15 cellular contexts compared by ENCODE assay signal in genomic region chr2:195532255-195532627, GRCh38.
A peak's percentile ranks its signal among the peaks of the same experiment; 100 is the strongest.
DNase-seq lines count a peak whose midpoint lies in the region; ATAC-seq and TF ChIP-seq lines count a peak whose summit lies in the region.
"Had no signal": no experiment of that assay in that cellular context is flagged by ENCODE, and none has a peak within 500 bp of the region (broad histone marks: within the 10 kb centered on the region; RNA-seq: fewer than 3 reads in every experiment).

No MANE protein-coding gene starts in this region.

- POLR2A ChIA-PET in T-cell (lab: Charles Lee), result interaction anchor here (0.6 to 4.9 kb wide), 7 partner anchors 29 to 1395 kb away, joined by 3 to 37 read pairs (median 4); partner anchors contain the start of gene SLC39A10 (in 1 of the 2)

- 95 to 100% methylated on average over 1 of the region's 1 CpG for WGBS in heart right ventricle, 2 donors

- intact Hi-C loops in heart right ventricle (cut with DNase I) (no loop called here), tibial artery (cut with DNase I; ENCODE audit: low total_unique reads) (no loop called here)

- CTCF ChIA-PET in T-cell (lab: Charles Lee), result interaction anchor here (2.0 to 4.1 kb wide), 6 partner anchors 28 to 134 kb away, joined by 7 to 41 read pairs (median 20); partner anchors contain the start of gene SLC39A10 (in 1 of the 2)

- peak overlapping the region; percentile 82 to 84 (median 84) for H3K4me3 Mint-ChIP-seq in T-cell
- H3K4me3 Mint-ChIP-seq: endodermal cell had no signal

- no peak for DNase-seq in cardiac muscle cell (ENCODE audit: low read depth in 1 of 2, low spot score in 1 of 2)
- no peak for DNase-seq in heart right ventricle
- no peak for DNase-seq in T-cell
- DNase-seq in fibroblast of peridontal ligament (ENCODE audit: extremely low read depth), result peak; percentile 16
- DNase-seq in tibial artery, result no peak
- DNase-seq in NCI-H1417 (lab: John Stamatoyannopoulos, UW), result no peak
- no peak for DNase-seq in SJCRH30
- DNase-seq: anterior cingulate cortex, endodermal cell, H7, head of caudate nucleus, NCI-H226, upper lobe of right lung, WERI-Rb-1 had no signal

- H3K4me1 ChIP-seq in cardiac muscle cell (ENCODE audit: low read depth) (peaks cover 41% of the 10 kb centered on the region), heart right ventricle (peaks cover 0 to 57% (median 9%) of the 10 kb centered on the region in 9 donors), tibial artery (peaks cover 0 to 43% (median 15%) of the 10 kb centered on the region in 4 donors), SJCRH30 (no peaks in the 10 kb centered on the region)

- H3K27me3 Mint-ChIP-seq in T-cell, result no peaks in the 10 kb centered on the region

- ATAC-seq in heart right ventricle (no peak), T-cell (replicated peaks in 1 of 4) (no peak), HG03280 (IDR thresholded peaks at IDR 0.05; ENCODE audit: unreplicated experiment) (no peak)

- H3K9me3 ChIP-seq in cardiac muscle cell (ENCODE audit: low read depth), result no peaks in the 10 kb centered on the region
- no peaks in the 10 kb centered on the region for H3K9me3 ChIP-seq in heart right ventricle
- no peaks in the 10 kb centered on the region for H3K9me3 ChIP-seq in tibial artery
- no peaks in the 10 kb centered on the region for H3K9me3 ChIP-seq in SJCRH30 (replicated peaks)
- H3K9me3 ChIP-seq: upper lobe of right lung had no signal

- H3K27ac ChIP-seq in cardiac muscle cell, result peak overlapping the region; percentile 80
- H3K27ac ChIP-seq in heart right ventricle, result peak overlapping the region in 1 of 10 donors; percentile 84
- H3K27ac ChIP-seq in tibial artery, result peak overlapping the region; percentile 68 to 73
- H3K27ac ChIP-seq in SJCRH30, result no peak overlapping the region
- H3K27ac ChIP-seq: upper lobe of right lung, WERI-Rb-1 had no signal

- no peaks in the 10 kb centered on the region for H3K36me3 Mint-ChIP-seq in T-cell

- no peaks in the 10 kb centered on the region for H3K36me3 ChIP-seq in cardiac muscle cell
- no peaks in the 10 kb centered on the region for H3K36me3 ChIP-seq in heart right ventricle
- H3K36me3 ChIP-seq in tibial artery, result no peaks in the 10 kb centered on the region
- H3K36me3 ChIP-seq in SJCRH30, result no peaks in the 10 kb centered on the region
- H3K36me3 ChIP-seq: upper lobe of right lung, WERI-Rb-1 had no signal

- H3K27ac Mint-ChIP-seq in T-cell, result peak overlapping the region; percentile 100
- H3K27ac Mint-ChIP-seq: endodermal cell had no signal

- peaks cover 66 to 72% (median 67%) of the 10 kb centered on the region in 3 donors for H3K4me1 Mint-ChIP-seq in T-cell

- no peaks in the 10 kb centered on the region for H3K9me3 Mint-ChIP-seq in T-cell
- H3K9me3 Mint-ChIP-seq: endodermal cell had no signal

- H3K27me3 ChIP-seq in cardiac muscle cell, result no peaks in the 10 kb centered on the region
- H3K27me3 ChIP-seq in heart right ventricle, result no peaks in the 10 kb centered on the region
- H3K27me3 ChIP-seq in tibial artery, result no peaks in the 10 kb centered on the region
- H3K27me3 ChIP-seq in SJCRH30, result no peaks in the 10 kb centered on the region
- H3K27me3 ChIP-seq: upper lobe of right lung had no signal

- H3K4me3 ChIP-seq in cardiac muscle cell, result no peak overlapping the region
- H3K4me3 ChIP-seq in heart right ventricle, result peak overlapping the region in 2 of 10 donors; percentile 19 to 35
- H3K4me3 ChIP-seq in tibial artery, result no peak overlapping the region
- H3K4me3 ChIP-seq in SJCRH30, result no peak overlapping the region

- TF ChIP-seq CTCF in cardiac muscle cell (IDR thresholded peaks at IDR 0.05; ENCODE audit: low read depth, low read length), result no peak
- no peak for TF ChIP-seq CTCF in heart right ventricle (IDR thresholded peaks at IDR 0.05)
- no peak for TF ChIP-seq CTCF in tibial artery (IDR thresholded peaks at IDR 0.05)
